Comparison of ENCODE assay signal across 12 cellular contexts in the genomic region with DNA sequence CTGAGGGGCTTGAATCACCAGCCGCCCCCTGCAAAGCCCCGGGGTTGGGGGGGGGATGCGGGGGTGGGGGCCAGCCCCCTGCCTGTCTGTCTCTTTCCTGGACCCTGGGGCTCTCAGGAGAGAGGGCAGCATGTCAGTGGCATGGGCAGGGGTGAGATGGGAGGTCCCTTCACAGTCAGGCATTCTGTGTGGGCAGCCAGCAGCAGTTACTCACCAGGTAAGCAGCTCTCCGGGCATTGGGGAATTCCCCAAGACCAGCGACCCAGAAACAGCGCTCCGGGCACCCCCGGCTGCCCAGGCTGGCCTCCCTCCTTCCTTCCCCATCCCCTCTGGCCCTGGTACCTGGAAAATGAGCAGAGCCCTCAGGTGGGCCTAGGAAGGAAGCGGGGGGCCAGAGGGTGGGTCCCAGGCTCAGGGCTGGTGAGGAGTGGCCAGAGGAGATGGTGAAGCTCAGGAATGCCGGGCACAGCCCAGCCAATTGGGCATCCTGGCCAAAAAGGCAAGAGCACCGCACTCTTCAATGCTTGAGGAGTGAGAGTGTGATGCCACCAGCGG. TPM values are rescaled to one million over a fixed set of nuclear protein-coding genes. Genes with fewer than 3 reads are reported as not detected.
DNase-seq lines count a peak whose midpoint lies in the region; ATAC-seq and TF ChIP-seq lines count a peak whose summit lies in the region.
"Had no signal": no experiment of that assay in that cellular context is flagged by ENCODE, and none has a peak within 500 bp of the region (broad histone marks: within the 10 kb centered on the region; RNA-seq: fewer than 3 reads in every experiment).

No MANE protein-coding gene starts in this region.

- H3K27me3 ChIP-seq in fibroblast of lung (ENCODE audit: control insufficient read depth, insufficient read depth, low read length) = no peaks in the 10 kb centered on the region

- H3K9ac ChIP-seq in fibroblast of lung (ENCODE audit: insufficient read depth, low read length) = peak overlapping the region; percentile 20

- peak; percentile 75 for ATAC-seq in stimulated activated effector memory CD8-positive, alpha-beta T cell treated with anti-CD3 and anti-CD28 coated beads, Interleukin-12 subunit alpha, Interleukin-12 subunit beta, amount 100 ng/mL, for 72 hours
- ATAC-seq in GM18858 (IDR thresholded peaks at IDR 0.05; ENCODE audit: unreplicated experiment) (no peak), GM21515 (IDR thresholded peaks at IDR 0.05; ENCODE audit: unreplicated experiment) (no peak)
- ATAC-seq: naive thymus-derived CD4-positive, alpha-beta T cell had no signal

- CTCF ChIA-PET in RWPE1 (lab: Yijun Ruan, JAX) = interaction anchor here (0.5 to 1.1 kb wide), 2 partner anchors 47 to 143 kb away, joined by 4 read pairs; no protein-coding TSS in a partner anchor

- H3K4me3 ChIP-seq in fibroblast of lung (replicated peaks in 1 of 4; ENCODE audit: control extremely low read depth in 1 of 4, insufficient read depth in 1 of 4, low read depth in 3 of 4, low read length in 4 of 4) = no peak overlapping the region

- no peaks in the 10 kb centered on the region for H3K9me3 ChIP-seq in fibroblast of lung (ENCODE audit: control insufficient read depth, insufficient read depth, low read depth, low read length)

- TF ChIP-seq CTCF in RWPE1 (conservative IDR thresholded peaks at IDR 0.05; ENCODE audit: low read depth) = no peak
- TF ChIP-seq CTCF in fibroblast of lung (conservative IDR thresholded peaks at IDR 0.05 in 1 of 2, IDR thresholded peaks at IDR 0.05 in 1 of 2; ENCODE audit: low read depth in 1 of 2, low read length in 2 of 2) = no peak

- H3K27ac Mint-ChIP-seq in stimulated activated effector memory CD8-positive, alpha-beta T cell treated with anti-CD3 and anti-CD28 coated beads, Interleukin-12 subunit alpha, Interleukin-12 subunit beta, amount 100 ng/mL, for 72 hours = peak overlapping the region; percentile 61

- POLR2A ChIA-PET in RWPE1 (lab: Yijun Ruan, JAX; ENCODE audit: low non-redundant PET) = no interaction called here

- peaks cover 11% of the 10 kb centered on the region for H3K36me3 Mint-ChIP-seq in stimulated activated effector memory CD8-positive, alpha-beta T cell treated with anti-CD3 and anti-CD28 coated beads, Interleukin-12 subunit alpha, Interleukin-12 subunit beta, amount 100 ng/mL, for 72 hours
- H3K36me3 Mint-ChIP-seq: brain had no signal

- H3K4me1 Mint-ChIP-seq in stimulated activated effector memory CD8-positive, alpha-beta T cell treated with anti-CD3 and anti-CD28 coated beads, Interleukin-12 subunit alpha, Interleukin-12 subunit beta, amount 100 ng/mL, for 72 hours = peaks cover 57% of the 10 kb centered on the region

- no peak overlapping the region for H3K4me2 ChIP-seq in fibroblast of lung (ENCODE audit: extremely low read depth, insufficient read depth, low read length)

- peak overlapping the region; percentile 18 for H3K4me3 Mint-ChIP-seq in stimulated activated effector memory CD8-positive, alpha-beta T cell treated with anti-CD3 and anti-CD28 coated beads, Interleukin-12 subunit alpha, Interleukin-12 subunit beta, amount 100 ng/mL, for 72 hours
- H3K4me3 Mint-ChIP-seq: brain; H9; naive thymus-derived CD4-positive, alpha-beta T cell had no signal

- peaks cover 17% of the 10 kb centered on the region for H3K79me2 ChIP-seq in fibroblast of lung (ENCODE audit: control insufficient read depth, insufficient read depth, low read length)

- H3K36me3 ChIP-seq in fibroblast of lung (ENCODE audit: control insufficient read depth, insufficient read depth, low read length) = no peaks in the 10 kb centered on the region

- H4K20me1 ChIP-seq in fibroblast of lung (ENCODE audit: control insufficient read depth, extremely low read depth, insufficient read depth, low read length) = no peaks in the 10 kb centered on the region

- peaks cover 47% of the 10 kb centered on the region for H3K4me1 ChIP-seq in fibroblast of lung (ENCODE audit: control insufficient read depth, extremely low read depth, insufficient read depth, low read length)

- DNase-seq in activated T-cell treated with anti-CD3 and anti-CD28 coated beads for 48 hours (ENCODE audit: low read depth) = peak; percentile 54
- DNase-seq in activated T-cell treated with anti-CD3 and anti-CD28 coated beads, Interleukin-2, amount 50 U/mL, for 1 hour = no peak
- peak; percentile 79 for DNase-seq in RWPE1 (ENCODE audit: low spot score)
- peak in 1 of 2 donors; percentile 86 for DNase-seq in fibroblast of lung (ENCODE audit: low read depth in 2 of 2)
- DNase-seq in stimulated activated effector memory CD8-positive, alpha-beta T cell treated with anti-CD3 and anti-CD28 coated beads, Interleukin-12 subunit alpha, Interleukin-12 subunit beta, amount 100 ng/mL, for 72 hours (ENCODE audit: low spot score in 2 of 2) = no peak
- no peak for DNase-seq in activated effector memory CD4-positive, alpha-beta T cell treated with Interleukin-2 at 50 U/mL for 16 hours
- DNase-seq: C1 segment of cervical spinal cord, H9 had no signal

- H3K27ac ChIP-seq in RWPE1 (peak overlapping the region; percentile 28; the same call in 1 of the 2 replicates), fibroblast of lung (ENCODE audit: insufficient read depth, low read length) (peak overlapping the region; percentile 92)

- no peaks in the 10 kb centered on the region for H3K9me3 Mint-ChIP-seq in stimulated activated effector memory CD8-positive, alpha-beta T cell treated with anti-CD3 and anti-CD28 coated beads, Interleukin-12 subunit alpha, Interleukin-12 subunit beta, amount 100 ng/mL, for 72 hours
- H3K9me3 Mint-ChIP-seq: brain; H9; naive thymus-derived CD4-positive, alpha-beta T cell had no signal

- H2AFZ ChIP-seq in fibroblast of lung (ENCODE audit: low read length) = no peak overlapping the region

RNA-seq across cellular contexts. Expression of a gene that starts 4.2 kb away (rescaled TPM):
- total RNA-seq in fibroblast of lung = 3.6 and 11.2 TPM in 2 replicates
- polyA plus RNA-seq in fibroblast of lung = 4.5 and 19.6 TPM in 2 replicates
- polyA plus RNA-seq in fibroblast of lung (2012) = 7.1 and 25.1 TPM in 2 replicates
- polyA minus RNA-seq in fibroblast of lung (ENCODE audit: low replicate concordance) = 40.6 and 97.7 TPM in 2 replicates
- polyA plus RNA-seq: naive thymus-derived CD4-positive, alpha-beta T cell had no signal

RNA-seq across cellular contexts. Expression of a gene that starts 15.9 kb away (rescaled TPM):
- not detected in 2 replicates for total RNA-seq in fibroblast of lung
- not detected in 2 replicates for polyA plus RNA-seq in fibroblast of lung
- not detected in 2 replicates for polyA plus RNA-seq in fibroblast of lung (2012)
- not detected in 2 replicates for polyA minus RNA-seq in fibroblast of lung (ENCODE audit: low replicate concordance)
- total RNA-seq: H9 had no signal

RNA-seq across cellular contexts. Expression of a gene that starts 38.5 kb away (rescaled TPM):
- total RNA-seq in fibroblast of lung = 5.0 and 5.6 TPM in 2 replicates
- polyA plus RNA-seq in fibroblast of lung = 2.7 and 3.4 TPM in 2 replicates
- polyA plus RNA-seq in fibroblast of lung (2012) = 4.5 and 4.7 TPM in 2 replicates
- polyA minus RNA-seq in fibroblast of lung (ENCODE audit: low replicate concordance) = 4.6 and 5.5 TPM in 2 replicates

Comparison
In these comparisons a context has a peak if more than half of its experiments do, and no peak if none do; other contexts are left out.
1. DNase-seq: peak in activated T-cell treated with anti-CD3 and anti-CD28 coated beads for 48 hours (single experiment) and RWPE1 (single experiment); none in activated T-cell treated with anti-CD3 and anti-CD28 coated beads, Interleukin-2, amount 50 U/mL, for 1 hour (single experiment), stimulated activated effector memory CD8-positive, alpha-beta T cell treated with anti-CD3 and anti-CD28 coated beads, Interleukin-12 subunit alpha, Interleukin-12 subunit beta, amount 100 ng/mL, for 72 hours (0 of 2) and activated effector memory CD4-positive, alpha-beta T cell treated with Interleukin-2 at 50 U/mL for 16 hours (single experiment).